ENCODE assay signal across 8 cellular contexts in the genomic region with DNA sequence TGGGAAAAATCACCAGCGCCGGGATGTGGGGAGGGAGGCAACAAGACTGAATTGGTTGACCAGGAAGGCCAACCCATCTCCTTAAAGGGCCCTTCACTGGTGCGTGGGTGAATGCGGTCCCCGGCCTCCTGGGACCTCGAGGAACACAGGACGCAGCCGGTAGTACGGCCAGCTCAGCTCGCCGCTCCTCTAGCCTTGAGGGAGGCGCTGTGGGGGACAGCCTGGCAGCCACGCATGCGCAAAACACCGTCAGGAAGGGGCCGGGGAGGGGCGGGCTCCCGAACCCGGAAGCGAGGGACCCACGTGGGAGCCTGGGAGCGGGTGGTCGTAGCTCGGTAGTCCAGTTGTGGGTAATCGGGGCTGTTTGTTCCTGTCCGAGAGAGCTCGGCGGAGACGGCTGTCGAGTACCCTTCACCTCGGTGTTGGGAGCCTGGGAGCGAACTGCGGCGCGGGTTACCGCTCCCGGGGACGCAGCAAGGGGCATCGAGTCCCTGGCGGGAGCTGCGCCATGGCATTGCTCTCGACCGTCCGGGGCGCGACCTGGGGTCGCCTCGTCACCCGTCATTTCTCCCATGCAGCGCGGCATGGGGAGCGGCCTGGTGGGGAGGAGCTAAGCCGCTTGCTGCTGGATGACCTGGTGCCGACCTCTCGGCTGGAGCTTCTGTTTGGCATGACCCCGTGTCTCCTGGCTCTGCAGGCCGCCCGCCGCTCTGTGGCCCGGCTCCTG. TPM values are rescaled to one million over a fixed set of nuclear protein-coding genes. Genes with fewer than 3 reads are reported as not detected.
A peak's percentile ranks its signal among the peaks of the same experiment; 100 is the strongest.
DNase-seq lines count a peak whose midpoint lies in the region; ATAC-seq and TF ChIP-seq lines count a peak whose summit lies in the region.

A gene with protein sequence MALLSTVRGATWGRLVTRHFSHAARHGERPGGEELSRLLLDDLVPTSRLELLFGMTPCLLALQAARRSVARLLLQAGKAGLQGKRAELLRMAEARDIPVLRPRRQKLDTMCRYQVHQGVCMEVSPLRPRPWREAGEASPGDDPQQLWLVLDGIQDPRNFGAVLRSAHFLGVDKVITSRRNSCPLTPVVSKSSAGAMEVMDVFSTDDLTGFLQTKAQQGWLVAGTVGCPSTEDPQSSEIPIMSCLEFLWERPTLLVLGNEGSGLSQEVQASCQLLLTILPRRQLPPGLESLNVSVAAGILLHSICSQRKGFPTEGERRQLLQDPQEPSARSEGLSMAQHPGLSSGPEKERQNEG (plus strand): TSS at position 281 of the 727 bp plus-strand sequence. CDS start 228 bp downstream, at position 509.

- peaks cover 25% of the 10 kb centered on the region for H3K36me3 Mint-ChIP-seq in endodermal cell (ENCODE audit: low read depth)
- no peaks in the 10 kb centered on the region for H3K36me3 Mint-ChIP-seq in mesothelial cell of epicardium

- H3K9ac ChIP-seq in NT2/D1 (ENCODE audit: insufficient read length, low read depth) (peak within 1 kb of the TSS; percentile 99), endodermal cell (ENCODE audit: extremely low read depth, low read length, poor library complexity, severe bottlenecking) (peak within 1 kb of the TSS; percentile 78)

- H3K4me1 Mint-ChIP-seq in endodermal cell = peaks cover 21% of the 10 kb centered on the region
- H3K4me1 Mint-ChIP-seq in mesothelial cell of epicardium = peaks cover 22% of the 10 kb centered on the region

- H3K4me1 ChIP-seq in NT2/D1 (ENCODE audit: insufficient read depth, insufficient read length) = peaks cover 8% of the 10 kb centered on the region
- H3K4me1 ChIP-seq in endodermal cell (ENCODE audit: control insufficient read depth, insufficient read depth, low read length) = peaks cover 6% of the 10 kb centered on the region

- H3K27me3 Mint-ChIP-seq in endodermal cell (ENCODE audit: insufficient read depth) = no peaks in the 10 kb centered on the region
- H3K27me3 Mint-ChIP-seq in mesothelial cell of epicardium (ENCODE audit: low read depth) = no peaks in the 10 kb centered on the region

- H3K27me3 ChIP-seq in NT2/D1 (ENCODE audit: insufficient read depth, insufficient read length) = no peaks in the 10 kb centered on the region
- no peaks in the 10 kb centered on the region for H3K27me3 ChIP-seq in endodermal cell (ENCODE audit: control insufficient read depth, insufficient read depth, low read length, poor library complexity, severe bottlenecking)

- H3K27ac Mint-ChIP-seq in endodermal cell (peak within 1 kb of the TSS; percentile 92), mesothelial cell of epicardium (peak within 1 kb of the TSS; percentile 81)

- no peak within 1 kb of the TSS for H3K27ac ChIP-seq in endodermal cell (ENCODE audit: low read depth, low read length)

- H3K36me3 ChIP-seq in NT2/D1 (ENCODE audit: insufficient read depth, insufficient read length, low read length) (peaks cover 38% of the 10 kb centered on the region), endodermal cell (ENCODE audit: control insufficient read depth, insufficient read depth, low read length) (peaks cover 27% of the 10 kb centered on the region)

- DNase-seq in CMK (ENCODE audit: low read depth) = peak; percentile 92
- peak; percentile 93 for DNase-seq in HT1080 (ENCODE audit: low read depth)
- DNase-seq in NT2/D1 (ENCODE audit: low read depth, low spot score) = peak; percentile 72
- peak; percentile 76 for DNase-seq in activated CD8-positive, alpha-beta memory T cell treated with anti-CD3 and anti-CD28 coated beads, Interleukin-2, amount 50 U/mL, for 1 hour (ENCODE audit: extremely low read depth)
- DNase-seq in endodermal cell = peak; percentile 99
- DNase-seq in mesothelial cell of epicardium (ENCODE audit: low spot score in 2 of 2, unreplicated experiment in 2 of 2) = peak; percentile 87 to 93
- peak; percentile 82 for DNase-seq in stimulated activated CD8-positive, alpha-beta memory T cell treated with anti-CD3 and anti-CD28 coated beads, Interleukin-15, amount 100 ng/mL, for 24 hours (ENCODE audit: low read depth)

- H3K9me3 ChIP-seq in NT2/D1 (ENCODE audit: insufficient read depth, low read length) = no peaks in the 10 kb centered on the region
- no peaks in the 10 kb centered on the region for H3K9me3 ChIP-seq in endodermal cell (ENCODE audit: control insufficient read depth, low read length)

- H3K4me3 Mint-ChIP-seq in endodermal cell = peak within 1 kb of the TSS; percentile 80
- H3K4me3 Mint-ChIP-seq in mesothelial cell of epicardium = peak within 1 kb of the TSS; percentile 82

- 0 to 3% methylated on average over 8 to 60 of the region's 60 CpGs for WGBS in endodermal cell (ENCODE audit: insufficient coverage in 1 of 2, insufficient read length in 1 of 2), 2 experiments

- H3K9me3 Mint-ChIP-seq in endodermal cell (no peaks in the 10 kb centered on the region), mesothelial cell of epicardium (no peaks in the 10 kb centered on the region)

- H3K4me3 ChIP-seq in NT2/D1 (ENCODE audit: insufficient read length, low read depth) (peak within 1 kb of the TSS; percentile 91), endodermal cell (ENCODE audit: low read length) (peak within 1 kb of the TSS; percentile 93)

- ATAC-seq in GM19463 (IDR thresholded peaks at IDR 0.05; ENCODE audit: unreplicated experiment) = peak; percentile 83

- TF ChIP-seq CTCF in endodermal cell (conservative IDR thresholded peaks at IDR 0.05) (no peak), mesothelial cell of epicardium (IDR thresholded peaks at IDR 0.05; ENCODE audit: unreplicated experiment) (no peak)

RNA-seq across cellular contexts. Expression of the gene that starts here (rescaled TPM):
- total RNA-seq in HT1080 (2014; rRNA removed; shearing (Covaris generic)) = 19.6 and 25.2 TPM in 2 replicates
- 12.1 and 14.5 TPM in 2 replicates for polyA plus RNA-seq in HT1080 (2015; cell fraction: cytosol; rRNA removed)
- 17.1 and 20.8 TPM in 2 replicates for polyA plus RNA-seq in HT1080 (2015; cell fraction: nucleus; rRNA removed)
- total RNA-seq in endodermal cell = 10 to 100 TPM; 10.7 to 11.4 TPM
- polyA plus RNA-seq in endodermal cell (2013, experiment 1 of 2) = 2.4 TPM
- 1.7 TPM for polyA plus RNA-seq in endodermal cell (2013, experiment 2 of 2)
- total RNA-seq in mesothelial cell of epicardium = 5.1 to 5.6 TPM (median 5.4 TPM) in 3 replicates
